ENCODE assay signal across 17 cellular contexts in genomic region chr5:149474198-149474597, GRCh38.
DNase-seq lines count a peak whose midpoint lies in the region; ATAC-seq and TF ChIP-seq lines count a peak whose summit lies in the region.
"Had no signal": no experiment of that assay in that cellular context is flagged by ENCODE, and none has a peak within 500 bp of the region (broad histone marks: within the 10 kb centered on the region; RNA-seq: fewer than 3 reads in every experiment).

No MANE protein-coding gene starts in this region.

- CTCF ChIA-PET in HEK293 (lab: Yijun Ruan, JAX): interaction anchor here (0.6 to 1.5 kb wide), 3 partner anchors 31 to 39 kb away, joined by 3 to 5 read pairs (median 4); no protein-coding TSS in a partner anchor

- H3K27me3 ChIP-seq in right cardiac atrium (ENCODE audit: control insufficient read depth, insufficient read depth): no peaks in the 10 kb centered on the region
- no peaks in the 10 kb centered on the region for H3K27me3 ChIP-seq in gastrocnemius medialis
- H3K27me3 ChIP-seq: vagina had no signal

- H3K36me3 ChIP-seq in HEK293 (ENCODE audit: control insufficient read depth in 2 of 2, insufficient read depth in 1 of 2, low read length in 2 of 2) (no peaks in the 10 kb centered on the region), gastrocnemius medialis (no peaks in the 10 kb centered on the region)
- H3K36me3 ChIP-seq: vagina had no signal

- in situ Hi-C loops in gastrocnemius medialis (cut with MboI; ENCODE audit: low sequenced_read_pairs in 4 of 4): no loop called here

- intact Hi-C loops in right cardiac atrium (cut with DNase I): no loop called here
- intact Hi-C loops in gastrocnemius medialis (cut with DNase I; ENCODE audit: low total_unique reads): no loop called here

- no peak for TF ChIP-seq POLR2A in gastrocnemius medialis (IDR thresholded peaks at IDR 0.05)

- H3K9me3 ChIP-seq in HEK293 (ENCODE audit: control insufficient read depth, insufficient read depth, low read depth, low read length) (no peaks in the 10 kb centered on the region), right cardiac atrium (ENCODE audit: control insufficient read depth, low read length) (no peaks in the 10 kb centered on the region), gastrocnemius medialis (no peaks in the 10 kb centered on the region)
- H3K9me3 ChIP-seq: vagina had no signal

- WGBS in right cardiac atrium: 86% methylated on average over 3 of the region's 3 CpGs

- POLR2A ChIA-PET in HEK293 (lab: Yijun Ruan, JAX): interaction anchor here (1.0 to 1.3 kb wide), 2 partner anchors 8 to 17 kb away, joined by 4 read pairs; no protein-coding TSS in a partner anchor

- ATAC-seq in SK-N-SH treated with all-trans-retinoic acid at 6 μM for 48 hours (peak; percentile 48), right cardiac atrium (peak; percentile 18 to 29), gastrocnemius medialis (peak; percentile 31 to 58), GM18517 (IDR thresholded peaks at IDR 0.05; ENCODE audit: unreplicated experiment) (no peak)
- ATAC-seq: activated CD8-positive, alpha-beta T cell treated with anti-CD3 and anti-CD28 coated beads, Interleukin-2, amount 10 ng/mL, durations not matched to agents 7 days and 5 days had no signal

- H3K4me3 ChIP-seq in HEK293 (ENCODE audit: low read depth, low read length): no peak overlapping the region
- H3K4me3 ChIP-seq in right cardiac atrium (ENCODE audit: low read length): no peak overlapping the region
- H3K4me3 ChIP-seq in gastrocnemius medialis: no peak overlapping the region
- H3K4me3 ChIP-seq: vagina had no signal

- DNase-seq in right cardiac atrium (peak in 1 of 3 donors; percentile 64), gastrocnemius medialis (peak; percentile 34 to 58), NCI-H748 treated with DMSO at 0.1 percent for 48 hours (lab: John Stamatoyannopoulos, UW) (no peak), activated gamma-delta T cell treated with Interleukin-2 at 50 U/mL for 16 hours (no peak)
- DNase-seq in activated naive CD4-positive, alpha-beta T cell treated with anti-CD3 and anti-CD28 coated beads, Interleukin-2, amount 50 U/mL, for 16 hours: no peak
- DNase-seq: activated CD8-positive, alpha-beta T cell treated with anti-CD3 and anti-CD28 coated beads, Interleukin-2, amount 10 ng/mL, durations not matched to agents 7 days and 5 days; activated naive CD4-positive, alpha-beta T cell treated with Interleukin-2 at 50 U/mL for 16 hours; EL; NCI-H1694; NCI-H526 treated with DMSO at 0.1 percent for 48 hours; stimulated activated CD4-positive, alpha-beta T cell treated with anti-CD3 and anti-CD28 coated beads, Interleukin-2, amount 100 ng/mL, for 24 hours had no signal

- H3K4me1 ChIP-seq in HEK293 (ENCODE audit: control insufficient read depth, insufficient read depth, low read length) (0 out of 2 replicates have a peak, but pooled peaks cover 3% of the 10 kb centered on the region), right cardiac atrium (ENCODE audit: control insufficient read depth, insufficient read depth, low read length) (peaks cover 15% of the 10 kb centered on the region), gastrocnemius medialis (peaks cover 0 to 10% of the 10 kb centered on the region in 2 donors)

- H3K27ac ChIP-seq in HEK293 (ENCODE audit: extremely low read depth, low read depth, low read length) (no peak overlapping the region), right cardiac atrium (ENCODE audit: low read length) (no peak overlapping the region), gastrocnemius medialis (no peak overlapping the region)
- H3K27ac ChIP-seq: KMS-11, parathyroid adenoma, vagina had no signal

- TF ChIP-seq CTCF in HEK293 (tag by site-specific recombination; IDR thresholded peaks at IDR 0.05) (no peak), gastrocnemius medialis (IDR thresholded peaks at IDR 0.05 in 4 of 5, conservative IDR thresholded peaks at IDR 0.05 in 1 of 5) (no peak)

TF ChIP-seq in HEK293, 187 proteins besides CTCF, POLR2A, EP300 and RAD21:
- TF ChIP-seq GLIS2 (tag by site-specific recombination; IDR thresholded peaks at IDR 0.05) (0 out of 2 replicates have a peak, but pooled peaks have one; percentile 38), ZBTB20 (tag by site-specific recombination; IDR thresholded peaks at IDR 0.05) (peak; percentile 64; the same call in 1 of the 2 replicates), ZNF394 (tag by site-specific recombination; IDR thresholded peaks at IDR 0.05; ENCODE audit: borderline replicate concordance) (no peak), ZNF843 (tag by site-specific recombination; IDR thresholded peaks at IDR 0.05) (no peak), ZIC2 (tag by site-specific recombination; IDR thresholded peaks at IDR 0.05) (peak; percentile 20; the same call in 1 of the 2 replicates), OSR2 (tag by site-specific recombination; IDR thresholded peaks at IDR 0.05) (0 out of 2 replicates have a peak, but pooled peaks have one; percentile 28), ZNF341 (tag by site-specific recombination; IDR thresholded peaks at IDR 0.05; ENCODE audit: low read depth) (peak; percentile 61), GLIS1 (tag by site-specific recombination; IDR thresholded peaks at IDR 0.05) (peak; percentile 93), ZNF600 (tag by site-specific recombination; IDR thresholded peaks at IDR 0.05) (0 out of 2 replicates have a peak, but pooled peaks have one; percentile 4)

TF ChIP-seq in SK-N-SH treated with all-trans-retinoic acid at 6 μM for 48 hours, 23 proteins besides CTCF, POLR2A, EP300 and RAD21:
- TF ChIP-seq GLIS3 (CRISPR knock-in tag; IDR thresholded peaks at IDR 0.05): no peak
- TF ChIP-seq TCF4 (CRISPR knock-in tag; IDR thresholded peaks at IDR 0.05; ENCODE audit: borderline replicate concordance): no peak
- TF ChIP-seq ZC3H10 (CRISPR knock-in tag; IDR thresholded peaks at IDR 0.05): no peak
- TF ChIP-seq CREB5 (CRISPR knock-in tag; IDR thresholded peaks at IDR 0.05; ENCODE audit: low read depth): no peak

Comparison
In these comparisons a context has a peak if more than half of its experiments do, and no peak if none do; other contexts are left out.
1. DNase-seq: peak in gastrocnemius medialis (2 of 2); none in NCI-H748 treated with DMSO at 0.1 percent for 48 hours (single experiment), activated gamma-delta T cell treated with Interleukin-2 at 50 U/mL for 16 hours (single experiment) and activated naive CD4-positive, alpha-beta T cell treated with anti-CD3 and anti-CD28 coated beads, Interleukin-2, amount 50 U/mL, for 16 hours (single experiment).